In genomic region chr20:46894971-46895905, GRCh38 we compare ENCODE assay signal across 10 cellular contexts. TPM values are rescaled to one million over a fixed set of nuclear protein-coding genes. Genes with fewer than 3 reads are reported as not detected.
A peak's percentile ranks its signal among the peaks of the same experiment; 100 is the strongest.
DNase-seq lines count a peak whose midpoint lies in the region; ATAC-seq and TF ChIP-seq lines count a peak whose summit lies in the region.
"Had no signal": no experiment of that assay in that cellular context is flagged by ENCODE, and none has a peak within 500 bp of the region (broad histone marks: within the 10 kb centered on the region; RNA-seq: fewer than 3 reads in every experiment).

No MANE protein-coding gene starts in this region.

- no peaks in the 10 kb centered on the region for H3K36me3 ChIP-seq in Peyer's patch
- H3K36me3 ChIP-seq in heart left ventricle: no peaks in the 10 kb centered on the region
- H3K36me3 ChIP-seq: SJSA1 had no signal

- H3K9me3 ChIP-seq in Peyer's patch (no peaks in the 10 kb centered on the region), heart left ventricle (peaks cover 0 to 12% (median 8%) of the 10 kb centered on the region in 12 donors)
- H3K9me3 ChIP-seq: SJSA1 had no signal

- TF ChIP-seq POLR2A in Peyer's patch (IDR thresholded peaks at IDR 0.05) (no peak), heart left ventricle (IDR thresholded peaks at IDR 0.05) (no peak)

- H3K4me3 ChIP-seq in GM12865 (ENCODE audit: low read depth, low read length): peak overlapping the region; percentile 49
- H3K4me3 ChIP-seq in Peyer's patch: peak overlapping the region in 3 of 4 donors; percentile 27 to 36 (median 27)
- peak overlapping the region; percentile 25 to 63 (median 48) for H3K4me3 ChIP-seq in heart left ventricle
- H3K4me3 ChIP-seq: SJSA1 had no signal

- 1% methylated on average over 56 to 65 of the region's 65 CpGs for WGBS in heart left ventricle, 4 donors

- DNase-seq in GM12865 (ENCODE audit: low read depth): peak; percentile 41
- DNase-seq in Peyer's patch: no peak
- no peak for DNase-seq in heart left ventricle
- DNase-seq in retina: peak; percentile 79
- DNase-seq in activated CD8-positive, alpha-beta memory T cell treated with anti-CD3 and anti-CD28 coated beads for 24 hours: no peak
- no peak for DNase-seq in DMS79 (lab: John Stamatoyannopoulos, UW)

- peaks cover 0 to 21% of the 10 kb centered on the region in 2 donors for H3K27me3 ChIP-seq in Peyer's patch
- peaks cover 5 to 69% (median 29%) of the 10 kb centered on the region in 9 donors for H3K27me3 ChIP-seq in heart left ventricle

- H3K4me1 ChIP-seq in Peyer's patch (peaks cover 0 to 13% (median 0%) of the 10 kb centered on the region in 4 donors), heart left ventricle (peaks cover 0 to 19% (median 0%) of the 10 kb centered on the region in 12 donors)
- H3K4me1 ChIP-seq: SJSA1 had no signal

- intact Hi-C loops in heart left ventricle (cut with DNase I): no loop called here

- no peak overlapping the region for H3K27ac ChIP-seq in Peyer's patch
- H3K27ac ChIP-seq in heart left ventricle: peak overlapping the region in 5 of 12 donors; percentile 5 to 23 (median 8)
- H3K27ac ChIP-seq: SJSA1 had no signal

- no peak for TF ChIP-seq CTCF in GM12865 (IDR thresholded peaks at IDR 0.05; ENCODE audit: insufficient read depth, low read depth, low read length, missing control alignments)
- TF ChIP-seq CTCF in Peyer's patch (IDR thresholded peaks at IDR 0.05): no peak
- no peak for TF ChIP-seq CTCF in heart left ventricle (IDR thresholded peaks at IDR 0.05)

- ATAC-seq in heart left ventricle: peak in 2 of 4 donors; percentile 18 to 20
- ATAC-seq in GM18868 (IDR thresholded peaks at IDR 0.05; ENCODE audit: unreplicated experiment): no peak
- no peak for ATAC-seq in HG03025 (IDR thresholded peaks at IDR 0.05; ENCODE audit: low FRiP score, unreplicated experiment)

RNA-seq across cellular contexts. Expression of gene EYA2, which starts 0.6 kb away (rescaled TPM):
- 1 to 10 TPM in 1 of 4 donors, under 1 TPM in 1, not detected in 2; 0.40 to 1.7 TPM for total RNA-seq in Peyer's patch
- total RNA-seq in heart left ventricle: 1 to 10 TPM in 3 of 9 donors, under 1 TPM in 6; 0.32 to 4.2 (median 0.88) TPM
- polyA plus RNA-seq in heart left ventricle: under 1 TPM; 0.30 to 0.35 TPM
- total RNA-seq: glomerular endothelial cell had no signal

Comparison
In these comparisons a context has a peak if more than half of its experiments do, and no peak if none do; other contexts are left out.
1. DNase-seq: peak in GM12865 (single experiment) and retina (single experiment); none in Peyer's patch (0 of 3), heart left ventricle (0 of 5), activated CD8-positive, alpha-beta memory T cell treated with anti-CD3 and anti-CD28 coated beads for 24 hours (single experiment) and DMS79 (single experiment).
2. Peak in every context shown above with its lines, with median percentiles within 50 percentile points of each other: H3K4me3 ChIP-seq.